ENCODE assay signal across 9 cellular contexts in the genomic region with DNA sequence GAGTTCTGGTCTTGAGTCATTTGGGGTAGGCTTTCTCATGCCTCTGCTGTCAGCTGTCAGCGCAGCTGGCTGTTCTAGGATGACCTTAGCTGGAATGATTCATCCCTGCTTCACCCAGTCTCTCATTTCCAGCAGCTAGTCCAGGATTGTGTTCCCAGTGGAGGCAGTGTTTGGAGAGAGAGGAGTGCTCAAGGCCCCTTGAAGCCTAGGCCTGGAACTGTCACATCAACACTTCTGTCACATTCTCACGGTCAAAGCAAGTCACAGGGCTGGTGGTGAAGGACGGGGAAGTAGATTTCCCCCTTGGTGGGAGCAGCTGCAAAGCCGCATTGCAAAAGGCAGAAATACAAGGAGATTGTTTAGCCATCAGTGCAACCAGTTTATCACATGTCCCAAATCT. TPM values are rescaled to one million over a fixed set of nuclear protein-coding genes. Genes with fewer than 3 reads are reported as not detected.
DNase-seq lines count a peak whose midpoint lies in the region; ATAC-seq and TF ChIP-seq lines count a peak whose summit lies in the region.
"Had no signal": no experiment of that assay in that cellular context is flagged by ENCODE, and none has a peak within 500 bp of the region (broad histone marks: within the 10 kb centered on the region; RNA-seq: fewer than 3 reads in every experiment).

No MANE protein-coding gene starts in this region.

- peak overlapping the region in 1 of 2 experiments; percentile 77; a peak in 2 of 4 replicates for H3K27ac ChIP-seq in SK-N-SH (ENCODE audit: low read depth in 2 of 2, low read length in 1 of 2)

- H3K4me2 ChIP-seq in SK-N-SH: 0 out of 2 replicates have a peak overlapping the region, but pooled peaks have one; percentile 21

- H3K27me3 ChIP-seq in SK-N-SH (ENCODE audit: insufficient read depth): no peaks in the 10 kb centered on the region

- no peaks in the 10 kb centered on the region for H3K9me2 ChIP-seq in SK-N-SH

- H2AFZ ChIP-seq in SK-N-SH (ENCODE audit: low read depth): no peak overlapping the region

- ATAC-seq in GM19351 (IDR thresholded peaks at IDR 0.05; ENCODE audit: unreplicated experiment): no peak

- in situ Hi-C loops in GM13977 (cut with MboI; ENCODE audit: low pct_unique_long_range_greater_than_20kb, low sequenced_read_pairs, unreplicated experiment): no loop called here

- WGBS in SK-N-SH (ENCODE audit: low lambda C conversion rate): 52% methylated on average over 4 of the region's 4 CpGs

- H3K9me3 ChIP-seq in SK-N-SH: no peaks in the 10 kb centered on the region

- DNase-seq in DMS53 (lab: John Stamatoyannopoulos, UW) (peak; percentile 77), SK-N-SH (no peak), globus pallidus (ENCODE audit: low spot score) (peak; percentile 47), renal cortical epithelial cell (ENCODE audit: low read depth) (peak; percentile 88), GM13977 (ENCODE audit: low spot score) (no peak)
- DNase-seq in stimulated activated CD4-positive, alpha-beta T cell treated with anti-CD3 and anti-CD28 coated beads, Interleukin-4, amount 100 ng/mL, for 1 hour: no peak
- no peak for DNase-seq in NK-92 treated with Interleukin-12 subunit alpha and Interleukin-12 subunit beta, amount 100 ng/mL, for 24 hours (lab: John Stamatoyannopoulos, UW)
- DNase-seq: activated CD4-positive, alpha-beta T cell treated with anti-CD3 and anti-CD28 coated beads for 48 hours had no signal

- H3K4me3 ChIP-seq in SK-N-SH (ENCODE audit: low read depth in 2 of 2, low read length in 1 of 2): no peak overlapping the region

- POLR2A ChIA-PET in SK-N-SH (lab: Yijun Ruan, JAX): no interaction called here

- no peaks in the 10 kb centered on the region for H3K36me3 ChIP-seq in SK-N-SH (replicated peaks in 1 of 2; ENCODE audit: control insufficient read depth in 1 of 2, insufficient read depth in 2 of 2, low read length in 1 of 2)

- TF ChIP-seq EP300 in SK-N-SH (IDR thresholded peaks at IDR 0.05; ENCODE audit: borderline replicate concordance in 1 of 2, low read depth in 1 of 2, low read length in 1 of 2): peak in 1 of 2 experiments; percentile 43; a peak in 1 of 4 replicates

- H4K20me1 ChIP-seq in SK-N-SH (ENCODE audit: insufficient read depth): no peaks in the 10 kb centered on the region

- peaks cover 2 to 37% of the 10 kb centered on the region in 2 experiments; a peak in 3 of 4 replicates for H3K4me1 ChIP-seq in SK-N-SH (ENCODE audit: control insufficient read depth in 1 of 2, insufficient read depth in 2 of 2, low read depth in 1 of 2, low read length in 1 of 2)

- H3K79me2 ChIP-seq in SK-N-SH (ENCODE audit: insufficient read depth): no peaks in the 10 kb centered on the region

- CTCF ChIA-PET in SK-N-SH (lab: Yijun Ruan, JAX): interaction anchor here (1.2 kb wide), 1 partner anchor 279 kb away, joined by 7 read pairs; no protein-coding TSS in a partner anchor

- H3F3A ChIP-seq in SK-N-SH (replicated peaks; ENCODE audit: insufficient read depth): peaks cover 37% of the 10 kb centered on the region

- TF ChIP-seq CTCF in SK-N-SH (IDR thresholded peaks at IDR 0.05): no peak
- no peak for TF ChIP-seq CTCF in GM13977 (IDR thresholded peaks at IDR 0.05; ENCODE audit: extremely low read depth, insufficient read depth, missing control alignments)

- TF ChIP-seq RAD21 in SK-N-SH (IDR thresholded peaks at IDR 0.05; ENCODE audit: low read length): no peak

- H3K9ac ChIP-seq in SK-N-SH: no peak overlapping the region; the same call in 1 of the 2 replicates

TF ChIP-seq in SK-N-SH, 30 proteins besides CTCF, POLR2A, EP300 and RAD21 (continues in another document):
- TF ChIP-seq, protein P1, sequence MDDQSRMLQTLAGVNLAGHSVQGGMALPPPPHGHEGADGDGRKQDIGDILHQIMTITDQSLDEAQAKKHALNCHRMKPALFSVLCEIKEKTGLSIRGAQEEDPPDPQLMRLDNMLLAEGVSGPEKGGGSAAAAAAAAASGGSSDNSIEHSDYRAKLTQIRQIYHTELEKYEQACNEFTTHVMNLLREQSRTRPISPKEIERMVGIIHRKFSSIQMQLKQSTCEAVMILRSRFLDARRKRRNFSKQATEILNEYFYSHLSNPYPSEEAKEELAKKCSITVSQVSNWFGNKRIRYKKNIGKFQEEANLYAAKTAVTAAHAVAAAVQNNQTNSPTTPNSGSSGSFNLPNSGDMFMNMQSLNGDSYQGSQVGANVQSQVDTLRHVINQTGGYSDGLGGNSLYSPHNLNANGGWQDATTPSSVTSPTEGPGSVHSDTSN (IDR thresholded peaks at IDR 0.05): peak; percentile 76
- TF ChIP-seq, protein P2, sequence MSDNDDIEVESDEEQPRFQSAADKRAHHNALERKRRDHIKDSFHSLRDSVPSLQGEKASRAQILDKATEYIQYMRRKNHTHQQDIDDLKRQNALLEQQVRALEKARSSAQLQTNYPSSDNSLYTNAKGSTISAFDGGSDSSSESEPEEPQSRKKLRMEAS (IDR thresholded peaks at IDR 0.05; ENCODE audit: low read depth): peak; percentile 42; the same call in 1 of the 2 replicates
- TF ChIP-seq NRF1 (IDR thresholded peaks at IDR 0.05; ENCODE audit: low read depth, low read length): no peak
- TF ChIP-seq FOSL2 (IDR thresholded peaks at IDR 0.05; ENCODE audit: borderline replicate concordance, low read depth): peak; percentile 84
- TF ChIP-seq YY1 (IDR thresholded peaks at IDR 0.05; ENCODE audit: low read depth): no peak
- peak; percentile 77 for TF ChIP-seq TCF12 (IDR thresholded peaks at IDR 0.05)
- TF ChIP-seq, protein P3, sequence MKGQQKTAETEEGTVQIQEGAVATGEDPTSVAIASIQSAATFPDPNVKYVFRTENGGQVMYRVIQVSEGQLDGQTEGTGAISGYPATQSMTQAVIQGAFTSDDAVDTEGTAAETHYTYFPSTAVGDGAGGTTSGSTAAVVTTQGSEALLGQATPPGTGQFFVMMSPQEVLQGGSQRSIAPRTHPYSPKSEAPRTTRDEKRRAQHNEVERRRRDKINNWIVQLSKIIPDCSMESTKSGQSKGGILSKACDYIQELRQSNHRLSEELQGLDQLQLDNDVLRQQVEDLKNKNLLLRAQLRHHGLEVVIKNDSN (IDR thresholded peaks at IDR 0.05; ENCODE audit: borderline replicate concordance, low read depth): no peak
- TF ChIP-seq SIN3A (IDR thresholded peaks at IDR 0.05; ENCODE audit: borderline replicate concordance, low read depth, low read length): peak; percentile 90; the same call in 1 of the 2 replicates
- 0 out of 2 replicates have a peak, but pooled peaks have one; percentile 33 for TF ChIP-seq POLR2AphosphoS5 (IDR thresholded peaks at IDR 0.05; ENCODE audit: low read depth, low read length)
- TF ChIP-seq, protein P4, sequence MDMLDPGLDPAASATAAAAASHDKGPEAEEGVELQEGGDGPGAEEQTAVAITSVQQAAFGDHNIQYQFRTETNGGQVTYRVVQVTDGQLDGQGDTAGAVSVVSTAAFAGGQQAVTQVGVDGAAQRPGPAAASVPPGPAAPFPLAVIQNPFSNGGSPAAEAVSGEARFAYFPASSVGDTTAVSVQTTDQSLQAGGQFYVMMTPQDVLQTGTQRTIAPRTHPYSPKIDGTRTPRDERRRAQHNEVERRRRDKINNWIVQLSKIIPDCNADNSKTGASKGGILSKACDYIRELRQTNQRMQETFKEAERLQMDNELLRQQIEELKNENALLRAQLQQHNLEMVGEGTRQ (IDR thresholded peaks at IDR 0.05; ENCODE audit: borderline replicate concordance, low read depth, low read length): no peak
- TF ChIP-seq, protein P5, sequence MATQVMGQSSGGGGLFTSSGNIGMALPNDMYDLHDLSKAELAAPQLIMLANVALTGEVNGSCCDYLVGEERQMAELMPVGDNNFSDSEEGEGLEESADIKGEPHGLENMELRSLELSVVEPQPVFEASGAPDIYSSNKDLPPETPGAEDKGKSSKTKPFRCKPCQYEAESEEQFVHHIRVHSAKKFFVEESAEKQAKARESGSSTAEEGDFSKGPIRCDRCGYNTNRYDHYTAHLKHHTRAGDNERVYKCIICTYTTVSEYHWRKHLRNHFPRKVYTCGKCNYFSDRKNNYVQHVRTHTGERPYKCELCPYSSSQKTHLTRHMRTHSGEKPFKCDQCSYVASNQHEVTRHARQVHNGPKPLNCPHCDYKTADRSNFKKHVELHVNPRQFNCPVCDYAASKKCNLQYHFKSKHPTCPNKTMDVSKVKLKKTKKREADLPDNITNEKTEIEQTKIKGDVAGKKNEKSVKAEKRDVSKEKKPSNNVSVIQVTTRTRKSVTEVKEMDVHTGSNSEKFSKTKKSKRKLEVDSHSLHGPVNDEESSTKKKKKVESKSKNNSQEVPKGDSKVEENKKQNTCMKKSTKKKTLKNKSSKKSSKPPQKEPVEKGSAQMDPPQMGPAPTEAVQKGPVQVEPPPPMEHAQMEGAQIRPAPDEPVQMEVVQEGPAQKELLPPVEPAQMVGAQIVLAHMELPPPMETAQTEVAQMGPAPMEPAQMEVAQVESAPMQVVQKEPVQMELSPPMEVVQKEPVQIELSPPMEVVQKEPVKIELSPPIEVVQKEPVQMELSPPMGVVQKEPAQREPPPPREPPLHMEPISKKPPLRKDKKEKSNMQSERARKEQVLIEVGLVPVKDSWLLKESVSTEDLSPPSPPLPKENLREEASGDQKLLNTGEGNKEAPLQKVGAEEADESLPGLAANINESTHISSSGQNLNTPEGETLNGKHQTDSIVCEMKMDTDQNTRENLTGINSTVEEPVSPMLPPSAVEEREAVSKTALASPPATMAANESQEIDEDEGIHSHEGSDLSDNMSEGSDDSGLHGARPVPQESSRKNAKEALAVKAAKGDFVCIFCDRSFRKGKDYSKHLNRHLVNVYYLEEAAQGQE (IDR thresholded peaks at IDR 0.05; ENCODE audit: low read depth, low read length): no peak
- peak; percentile 65 for TF ChIP-seq JUND (IDR thresholded peaks at IDR 0.05)
- no peak for TF ChIP-seq EZH2phosphoT487 (IDR thresholded peaks at IDR 0.05; ENCODE audit: borderline replicate concordance, low read depth)
- TF ChIP-seq MXI1 (IDR thresholded peaks at IDR 0.05; ENCODE audit: low read depth, low read length): no peak
- no peak for TF ChIP-seq FOXM1 (IDR thresholded peaks at IDR 0.05; ENCODE audit: low read depth)
- TF ChIP-seq RXRA (IDR thresholded peaks at IDR 0.05; ENCODE audit: borderline replicate concordance, low read depth): peak; percentile 65; the same call in 1 of the 2 replicates
- no peak for TF ChIP-seq TEAD4 (IDR thresholded peaks at IDR 0.05; ENCODE audit: borderline replicate concordance, insufficient read depth)

RNA-seq across cellular contexts. Expression of a gene that starts 15.2 kb away (rescaled TPM):
- polyA plus RNA-seq in SK-N-SH (2012; rRNA removed): 1,919 and 2,653 TPM in 2 replicates
- 3,224 and 4,461 TPM in 2 replicates for polyA plus RNA-seq in SK-N-SH (2012; cell fraction: cytosol; rRNA removed)
- 453 and 593 TPM in 2 replicates for polyA plus RNA-seq in SK-N-SH (2012; cell fraction: nucleus; rRNA removed)
- total RNA-seq in renal cortical epithelial cell: 2,868 and 3,711 TPM in 2 replicates

Comparison
In these comparisons a context has a peak if more than half of its experiments do, and no peak if none do; other contexts are left out.
1. DNase-seq: peak in DMS53 (single experiment), globus pallidus (single experiment) and renal cortical epithelial cell (single experiment); none in SK-N-SH (single experiment), stimulated activated CD4-positive, alpha-beta T cell treated with anti-CD3 and anti-CD28 coated beads, Interleukin-4, amount 100 ng/mL, for 1 hour (single experiment), NK-92 treated with Interleukin-12 subunit alpha and Interleukin-12 subunit beta, amount 100 ng/mL, for 24 hours (single experiment) and GM13977 (single experiment).